Comparison of ENCODE assay signal across 10 cellular contexts in genomic region chr3:186526256-186526606, GRCh38. TPM values are rescaled to one million over a fixed set of nuclear protein-coding genes. Genes with fewer than 3 reads are reported as not detected.
DNase-seq lines count a peak whose midpoint lies in the region; ATAC-seq and TF ChIP-seq lines count a peak whose summit lies in the region.
"Had no signal": no experiment of that assay in that cellular context is flagged by ENCODE, and none has a peak within 500 bp of the region (broad histone marks: within the 10 kb centered on the region; RNA-seq: fewer than 3 reads in every experiment).

No MANE protein-coding gene starts in this region.

- H3K4me3 ChIP-seq in MG63 (no peak overlapping the region), spleen (no peak overlapping the region)
- H3K4me3 ChIP-seq: tibial artery had no signal

- peak overlapping the region in 4 of 8 donors; percentile 14 to 59 (median 45) for H3K27ac ChIP-seq in spleen
- H3K27ac ChIP-seq: tibial artery had no signal

- no peaks in the 10 kb centered on the region for H3K36me3 ChIP-seq in MG63
- H3K36me3 ChIP-seq in spleen: no peaks in the 10 kb centered on the region
- H3K36me3 ChIP-seq: tibial artery had no signal

- intact Hi-C loops in spleen (cut with DNase I; ENCODE audit: low total_unique reads): no loop called here

- peak; percentile 42 for DNase-seq in MG63
- DNase-seq in spleen: peak; percentile 89
- DNase-seq in NCI-H2227 (lab: John Stamatoyannopoulos, UW; ENCODE audit: unreplicated experiment): no peak
- DNase-seq in occipital lobe (lab: John Stamatoyannopoulos, UW): no peak
- DNase-seq: activated naive CD4-positive, alpha-beta T cell treated with anti-CD3 and anti-CD28 coated beads, Interleukin-2, amount 50 U/mL, for 16 hours; hypothalamus; tibial artery had no signal

- no peak for TF ChIP-seq CTCF in spleen (IDR thresholded peaks at IDR 0.05 in 8 of 11, conservative IDR thresholded peaks at IDR 0.05 in 3 of 11)

- peaks cover 0 to 48% (median 18%) of the 10 kb centered on the region in 6 donors for H3K4me1 ChIP-seq in spleen
- H3K4me1 ChIP-seq: tibial artery had no signal

- no peak for TF ChIP-seq POLR2A in spleen (IDR thresholded peaks at IDR 0.05)

- WGBS in spleen, 5 donors: 51 to 66% (median 60%) methylated on average over 6 of the region's 6 CpGs

- peaks cover 9% of the 10 kb centered on the region; the same call in 1 of the 2 replicates for H3K9me3 ChIP-seq in MG63
- H3K9me3 ChIP-seq in spleen: no peaks in the 10 kb centered on the region
- H3K9me3 ChIP-seq: tibial artery had no signal

- H3K27me3 ChIP-seq in MG63 (peaks cover 3% of the 10 kb centered on the region; the same call in 1 of the 2 replicates), spleen (replicated peaks in 1 of 7) (peaks cover 0 to 11% (median 0%) of the 10 kb centered on the region in 7 donors)
- H3K27me3 ChIP-seq: tibial artery had no signal

- ATAC-seq in GM18870 (IDR thresholded peaks at IDR 0.05; ENCODE audit: unreplicated experiment) (peak; percentile 31), HG02588 (IDR thresholded peaks at IDR 0.05; ENCODE audit: unreplicated experiment) (peak; percentile 36), GM18858 (IDR thresholded peaks at IDR 0.05; ENCODE audit: unreplicated experiment) (no peak)

RNA-seq across cellular contexts. Expression of gene CRYGS, which starts 17.9 kb away (rescaled TPM):
- total RNA-seq in MG63 (2014; rRNA removed; shearing (Covaris generic); ENCODE audit: low replicate concordance): 0.66 TPM in 1 of 2 replicates, not detected in the other
- 1 to 10 TPM; 4.2 to 7.7 (median 5.9) TPM for total RNA-seq in spleen
- 10 to 100 TPM in 2 of 3 donors, 1 to 10 TPM in 1; 7.7 to 24.8 (median 12.1) TPM for polyA plus RNA-seq in spleen
- total RNA-seq in occipital lobe: 1.6 TPM

RNA-seq across cellular contexts. Expression of gene TBCCD1, which starts 40.9 kb away (rescaled TPM):
- 21.5 and 24.1 TPM in 2 replicates for total RNA-seq in MG63 (2014; rRNA removed; shearing (Covaris generic); ENCODE audit: low replicate concordance)
- 10 to 100 TPM in 6 of 7 donors, 1 to 10 TPM in 1; 9.8 to 22.1 (median 14.4) TPM for total RNA-seq in spleen
- 1 to 10 TPM; 3.7 to 5.1 (median 3.9) TPM for polyA plus RNA-seq in spleen
- 37.1 TPM for total RNA-seq in occipital lobe

RNA-seq across cellular contexts. Expression of gene DNAJB11, which starts 44.3 kb away (rescaled TPM):
- 63.1 and 86.8 TPM in 2 replicates for total RNA-seq in MG63 (2014; rRNA removed; shearing (Covaris generic); ENCODE audit: low replicate concordance)
- total RNA-seq in spleen: 10 to 100 TPM; 33.0 to 98.2 (median 48.6) TPM
- 10 to 100 TPM; 27.5 to 29.1 (median 27.8) TPM for polyA plus RNA-seq in spleen
- total RNA-seq in occipital lobe: 34.9 TPM

Comparison
In these comparisons a context has a peak if more than half of its experiments do, and no peak if none do; other contexts are left out.
1. DNase-seq: peak in MG63 (single experiment) and spleen (single experiment); none in NCI-H2227 (single experiment) and occipital lobe (single experiment).